In the genomic region with DNA sequence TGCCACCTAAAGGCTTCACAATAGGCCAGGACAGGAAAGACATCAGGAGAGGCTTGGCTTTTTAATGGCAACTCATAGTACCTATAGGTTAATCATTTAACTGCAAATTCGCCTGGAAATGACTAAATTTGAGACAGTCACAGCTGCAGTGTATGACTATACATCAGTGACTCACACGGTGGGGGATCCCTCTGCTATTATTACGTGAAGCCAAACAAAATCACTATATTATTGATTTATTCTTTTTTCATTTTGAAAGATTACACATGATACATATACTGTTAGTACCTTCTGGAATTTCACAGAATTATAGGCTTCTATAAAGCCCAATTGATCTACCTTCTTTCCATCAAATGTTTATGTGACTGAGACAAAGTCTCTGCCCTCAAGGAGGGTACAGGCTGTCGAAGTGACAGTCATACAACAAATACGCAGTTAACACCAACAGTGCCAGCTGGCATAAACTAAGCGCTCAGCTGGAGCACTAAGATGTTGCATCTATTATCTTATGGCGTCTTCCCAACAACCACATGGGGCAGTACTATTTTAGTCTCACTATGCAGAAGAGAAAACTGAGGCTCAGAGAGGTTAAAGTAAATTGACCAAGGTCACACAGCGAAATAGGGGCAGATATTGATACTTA, we compare ENCODE assay signal across 8 cellular contexts.
DNase-seq lines count a peak whose midpoint lies in the region; ATAC-seq and TF ChIP-seq lines count a peak whose summit lies in the region.

No MANE protein-coding gene starts in this region.

- peaks cover 0 to 19% of the 10 kb centered on the region in 2 donors for H3K4me1 ChIP-seq in lung (ENCODE audit: control insufficient read depth in 2 of 2, insufficient read depth in 2 of 2, low read length in 2 of 2)
- peaks cover 5% of the 10 kb centered on the region for H3K4me1 ChIP-seq in vagina

- 83 to 88% methylated on average over 8 of the region's 8 CpGs for WGBS in lung, 2 donors

- no peak overlapping the region for H3K4me3 ChIP-seq in lung
- H3K4me3 ChIP-seq in vagina = no peak overlapping the region

- H3K9me3 ChIP-seq in lung (ENCODE audit: control insufficient read depth in 2 of 2, insufficient read depth in 1 of 2, low read length in 1 of 2) (no peaks in the 10 kb centered on the region), vagina (no peaks in the 10 kb centered on the region)

- H3K27ac ChIP-seq in VCaP (peak overlapping the region; percentile 76), lung (ENCODE audit: low read depth in 1 of 2, low read length in 1 of 2) (peak overlapping the region; percentile 22 to 28), vagina (no peak overlapping the region)

- intact Hi-C loops in vagina (cut with DNase I) = no loop called here

- no peak for TF ChIP-seq POLR2A in vagina (IDR thresholded peaks at IDR 0.05)

- H3K27me3 ChIP-seq in lung (ENCODE audit: control insufficient read depth, insufficient read depth) = no peaks in the 10 kb centered on the region
- no peaks in the 10 kb centered on the region for H3K27me3 ChIP-seq in vagina

- no peak for DNase-seq in lung (ENCODE audit: low spot score)
- no peak for DNase-seq in SHP77 (lab: John Stamatoyannopoulos, UW)
- DNase-seq in iPS-NIHi11 (ENCODE audit: low spot score) = no peak
- no peak for DNase-seq in vagina (ENCODE audit: extremely low spot score in 2 of 2)
- DNase-seq in midbrain (lab: John Stamatoyannopoulos, UW) = no peak

- TF ChIP-seq CTCF in VCaP (conservative IDR thresholded peaks at IDR 0.05) (no peak), lung (IDR thresholded peaks at IDR 0.05; ENCODE audit: control extremely low read depth, extremely low read depth) (no peak), vagina (IDR thresholded peaks at IDR 0.05) (no peak)

- H3K36me3 ChIP-seq in lung (ENCODE audit: control insufficient read depth in 2 of 2, insufficient read depth in 2 of 2, low read length in 2 of 2) (peaks cover 0 to 2% of the 10 kb centered on the region in 2 donors), vagina (no peaks in the 10 kb centered on the region)

- peak; percentile 92 for ATAC-seq in GM18909 (IDR thresholded peaks at IDR 0.05; ENCODE audit: poor library complexity, unreplicated experiment)
- ATAC-seq in HG02763 (IDR thresholded peaks at IDR 0.05; ENCODE audit: unreplicated experiment) = peak; percentile 80
- no peak for ATAC-seq in lung (ENCODE audit: insufficient read depth, low FRiP score)
